Comparison of ENCODE assay signal across 10 cellular contexts in genomic region chr5:67214713-67215591, GRCh38. TPM values are rescaled to one million over a fixed set of nuclear protein-coding genes. Genes with fewer than 3 reads are reported as not detected.
A peak's percentile ranks its signal among the peaks of the same experiment; 100 is the strongest.
DNase-seq lines count a peak whose midpoint lies in the region; ATAC-seq and TF ChIP-seq lines count a peak whose summit lies in the region.
"Had no signal": no experiment of that assay in that cellular context is flagged by ENCODE, and none has a peak within 500 bp of the region (broad histone marks: within the 10 kb centered on the region; RNA-seq: fewer than 3 reads in every experiment).

No MANE protein-coding gene starts in this region.

- H3K4me3 Mint-ChIP-seq in naive B cell = peak overlapping the region; percentile 26 to 89 (median 79)

- H4K20me1 ChIP-seq in Karpas-422 (ENCODE audit: insufficient read depth, low read depth, low read length) = no peaks in the 10 kb centered on the region

- peak overlapping the region; percentile 54; the same call in 1 of the 2 replicates for H3K9ac ChIP-seq in Karpas-422 (ENCODE audit: low read length)

- H3K9me3 ChIP-seq in BE2C (no peaks in the 10 kb centered on the region), Karpas-422 (ENCODE audit: low read length) (no peaks in the 10 kb centered on the region)

- peak overlapping the region; percentile 73 for H2AFZ ChIP-seq in Karpas-422 (ENCODE audit: low read length)

- peak overlapping the region; percentile 49 for H3K4me3 ChIP-seq in BE2C (ENCODE audit: low read depth, low read length)
- peak overlapping the region; percentile 44 for H3K4me3 ChIP-seq in Karpas-422 (ENCODE audit: low read length)
- H3K4me3 ChIP-seq in coronary artery = peak overlapping the region; percentile 59

- peak overlapping the region; percentile 67 for H3K4me2 ChIP-seq in Karpas-422 (ENCODE audit: low read depth, low read length, poor library complexity, severe bottlenecking)

- peaks cover 60 to 65% (median 62%) of the 10 kb centered on the region in 3 donors for H3K4me1 Mint-ChIP-seq in naive B cell

- DNase-seq in BE2C (no peak), Karpas-422 (no peak), coronary artery (ENCODE audit: low spot score) (no peak), naive B cell (no peak), D341Med (ENCODE audit: low spot score) (no peak), NCI-H1436 treated with DMSO at 0.1 percent for 48 hours (lab: John Stamatoyannopoulos, UW) (no peak), OCI-M1 (lab: John Stamatoyannopoulos, UW) (no peak), HUDEP-2 (lab: John Stamatoyannopoulos, UW; ENCODE audit: unreplicated experiment in 76 of 76) (no peak)
- DNase-seq: NCI-H524 had no signal

- ATAC-seq in naive B cell (ENCODE audit: low read depth in 2 of 2) = no peak

- H3K36me3 ChIP-seq in BE2C (no peaks in the 10 kb centered on the region), Karpas-422 (ENCODE audit: insufficient read depth, low read length) (no peaks in the 10 kb centered on the region)

- no peak overlapping the region for H3K27ac ChIP-seq in Karpas-422 (ENCODE audit: low read length)
- peak overlapping the region; percentile 46 to 76 for H3K27ac ChIP-seq in coronary artery

- no peaks in the 10 kb centered on the region for H3K79me2 ChIP-seq in Karpas-422 (ENCODE audit: low read length)

- peak overlapping the region; percentile 98 to 100 (median 99) for H3K27ac Mint-ChIP-seq in naive B cell

- H3K4me1 ChIP-seq in BE2C (peaks cover 20% of the 10 kb centered on the region), Karpas-422 (ENCODE audit: low read length) (peaks cover 21% of the 10 kb centered on the region)

- TF ChIP-seq CTCF in BE2C (IDR thresholded peaks at IDR 0.05; ENCODE audit: low read depth, low read length) = no peak
- TF ChIP-seq CTCF in coronary artery (IDR thresholded peaks at IDR 0.05) = no peak

- H3K36me3 Mint-ChIP-seq in naive B cell = peaks cover 6 to 8% of the 10 kb centered on the region in 2 donors

- no peaks in the 10 kb centered on the region for H3K27me3 Mint-ChIP-seq in naive B cell

- peaks cover 0 to 2% (median 0%) of the 10 kb centered on the region in 7 donors for H3K9me3 Mint-ChIP-seq in naive B cell

- no peaks in the 10 kb centered on the region for H3K9me2 ChIP-seq in Karpas-422 (replicated peaks; ENCODE audit: insufficient read depth, low read length)

- H3K27me3 ChIP-seq in BE2C (no peaks in the 10 kb centered on the region), Karpas-422 (ENCODE audit: low read length) (no peaks in the 10 kb centered on the region)

RNA-seq across cellular contexts. Expression of gene CD180, which starts 18.4 kb away (rescaled TPM):
- not detected for polyA plus RNA-seq in BE2C (2012; ENCODE audit: insufficient read depth, insufficient read length, low read depth)
- total RNA-seq in Karpas-422 (2014; rRNA removed; shearing (Covaris generic); ENCODE audit: low replicate concordance) = 38.0 and 90.7 TPM in 2 replicates
- 100 to 1,000 TPM in 3 of 6 donors, 10 to 100 TPM in 3; 29.6 to 131 (median 91.3) TPM for polyA plus RNA-seq in naive B cell (ENCODE audit: low read depth in 6 of 6)
- total RNA-seq: fibroblast of lung had no signal
